Comparison of ENCODE assay signal across 16 cellular contexts in the genomic region with DNA sequence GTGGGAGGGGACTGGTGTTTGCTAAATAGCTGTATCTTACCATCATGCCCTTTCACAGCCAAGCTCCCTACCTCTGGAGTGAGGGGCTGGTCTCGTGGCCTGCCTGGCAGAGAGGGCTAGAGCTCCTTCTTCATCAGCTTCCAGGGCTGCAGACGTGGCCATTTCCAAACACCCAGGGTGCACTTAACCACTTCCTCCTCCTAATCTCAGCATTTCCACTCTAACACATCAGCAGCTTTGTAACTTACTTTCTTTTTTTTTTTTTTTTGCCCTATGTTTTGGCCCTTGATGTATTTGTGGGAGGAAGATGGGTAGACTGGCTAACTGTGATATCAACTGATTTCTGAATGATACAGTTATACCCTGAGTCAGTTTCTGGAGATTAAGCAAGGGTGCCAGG. TPM values are rescaled to one million over a fixed set of nuclear protein-coding genes. Genes with fewer than 3 reads are reported as not detected.
DNase-seq lines count a peak whose midpoint lies in the region; ATAC-seq and TF ChIP-seq lines count a peak whose summit lies in the region.
"Had no signal": no experiment of that assay in that cellular context is flagged by ENCODE, and none has a peak within 500 bp of the region (broad histone marks: within the 10 kb centered on the region; RNA-seq: fewer than 3 reads in every experiment).

No MANE protein-coding gene starts in this region.

- intact Hi-C loops in activated CD8-positive, alpha-beta T cell treated with anti-CD3 and anti-CD28 coated beads for 36 hours (cut with micrococcal nuclease), result no loop called here

- no peak overlapping the region for H2AFZ ChIP-seq in trophoblast cell (ENCODE audit: insufficient read depth, low read length, poor library complexity)

- peak; percentile 24 for ATAC-seq in activated CD8-positive, alpha-beta T cell treated with anti-CD3 and anti-CD28 coated beads for 36 hours
- no peak for ATAC-seq in HG03139 (IDR thresholded peaks at IDR 0.05; ENCODE audit: unreplicated experiment)
- ATAC-seq: activated T-cell treated with anti-CD3 and anti-CD28 coated beads, Interleukin-2, amount 50 U/mL, for 4 hours had no signal

- peaks cover 51 to 63% (median 60%) of the 10 kb centered on the region in 3 donors for H3K4me1 Mint-ChIP-seq in IgD-negative memory B cell
- H3K4me1 Mint-ChIP-seq in activated CD8-positive, alpha-beta T cell treated with anti-CD3 and anti-CD28 coated beads for 36 hours (ENCODE audit: low read depth), result peaks cover 13% of the 10 kb centered on the region

- H3K79me1 ChIP-seq in trophoblast cell (ENCODE audit: low read length), result no peaks in the 10 kb centered on the region

- TF ChIP-seq CTCF in activated CD8-positive, alpha-beta T cell treated with anti-CD3 and anti-CD28 coated beads for 36 hours (IDR thresholded peaks at IDR 0.05), result no peak

- POLR2A ChIA-PET in activated CD8-positive, alpha-beta T cell treated with anti-CD3 and anti-CD28 coated beads for 36 hours (lab: Charles Lee), result no interaction called here

- no peak overlapping the region for H2AK5ac ChIP-seq in trophoblast cell (ENCODE audit: low read length)

- whole genome bisulfite sequencing in trophoblast cell (ENCODE audit: extremely low coverage, insufficient coverage, insufficient read length), result no CpG with 5 or more reads among the region's 2 CpGs

- H4K12ac ChIP-seq in trophoblast cell (ENCODE audit: low read depth, low read length), result no peak overlapping the region

- H3K23ac ChIP-seq in trophoblast cell (ENCODE audit: low read length), result no peak overlapping the region

- peaks cover 1% of the 10 kb centered on the region for H3K79me2 ChIP-seq in trophoblast cell (ENCODE audit: control insufficient read depth, insufficient read depth, low read length, poor library complexity)

- H3K9ac ChIP-seq in BLaER1 (no peak overlapping the region), trophoblast cell (ENCODE audit: low read length) (no peak overlapping the region)

- H3K36me3 ChIP-seq in BLaER1 (peaks cover 71% of the 10 kb centered on the region), trophoblast cell (ENCODE audit: control insufficient read depth in 1 of 2, insufficient read depth in 2 of 2, low read length in 2 of 2) (peaks cover 0 to 7% of the 10 kb centered on the region in 2 experiments)
- H3K36me3 ChIP-seq: BE2C had no signal

- no peak overlapping the region for H3K18ac ChIP-seq in trophoblast cell (ENCODE audit: low read length)

- peaks cover 52% of the 10 kb centered on the region for H4K20me1 ChIP-seq in BLaER1

- no peak overlapping the region for H2BK5ac ChIP-seq in trophoblast cell (ENCODE audit: low read depth, low read length, poor library complexity)

- H3K27ac ChIP-seq in BLaER1 (peak overlapping the region; percentile 2; the same call in 1 of the 2 replicates), trophoblast cell (ENCODE audit: low read depth, low read length) (no peak overlapping the region)
- H3K27ac ChIP-seq: epithelial cell of prostate had no signal

- H3K9me3 Mint-ChIP-seq in IgD-negative memory B cell, result no peaks in the 10 kb centered on the region
- no peaks in the 10 kb centered on the region for H3K9me3 Mint-ChIP-seq in activated CD8-positive, alpha-beta T cell treated with anti-CD3 and anti-CD28 coated beads for 36 hours
- H3K9me3 Mint-ChIP-seq: activated T-cell treated with anti-CD3 and anti-CD28 coated beads, Interleukin-2, amount 50 U/mL, for 4 hours had no signal

- H2BK120ac ChIP-seq in trophoblast cell (ENCODE audit: insufficient read depth, low read length, poor library complexity), result no peak overlapping the region

- H3K4me1 ChIP-seq in BLaER1 (peaks cover 54% of the 10 kb centered on the region), trophoblast cell (ENCODE audit: control insufficient read depth in 1 of 2, insufficient read depth in 2 of 2, low read length in 2 of 2) (no peaks in the 10 kb centered on the region)
- H3K4me1 ChIP-seq: BE2C had no signal

- H3K27ac Mint-ChIP-seq in IgD-negative memory B cell, result peak overlapping the region in 1 of 3 donors; percentile 46
- no peak overlapping the region for H3K27ac Mint-ChIP-seq in activated CD8-positive, alpha-beta T cell treated with anti-CD3 and anti-CD28 coated beads for 36 hours

- H3K14ac ChIP-seq in trophoblast cell (ENCODE audit: low read length), result no peak overlapping the region

- CTCF ChIA-PET in activated CD8-positive, alpha-beta T cell treated with anti-CD3 and anti-CD28 coated beads for 36 hours (lab: Charles Lee), result no interaction called here

- no peak overlapping the region for H3K4ac ChIP-seq in trophoblast cell (ENCODE audit: low read depth, low read length)

- H3K4me3 Mint-ChIP-seq in IgD-negative memory B cell, result peak overlapping the region in 3 of 4 donors; percentile 21 to 86 (median 79)
- no peak overlapping the region for H3K4me3 Mint-ChIP-seq in activated CD8-positive, alpha-beta T cell treated with anti-CD3 and anti-CD28 coated beads for 36 hours
- H3K4me3 Mint-ChIP-seq: activated T-cell treated with anti-CD3 and anti-CD28 coated beads, Interleukin-2, amount 50 U/mL, for 4 hours had no signal

- peaks cover 2% of the 10 kb centered on the region for H3K36me3 Mint-ChIP-seq in IgD-negative memory B cell
- peaks cover 8% of the 10 kb centered on the region for H3K36me3 Mint-ChIP-seq in activated CD8-positive, alpha-beta T cell treated with anti-CD3 and anti-CD28 coated beads for 36 hours (ENCODE audit: low read depth)

- H3K27me3 Mint-ChIP-seq in IgD-negative memory B cell, result no peaks in the 10 kb centered on the region
- no peaks in the 10 kb centered on the region for H3K27me3 Mint-ChIP-seq in activated CD8-positive, alpha-beta T cell treated with anti-CD3 and anti-CD28 coated beads for 36 hours

- DNase-seq in activated CD8-positive, alpha-beta T cell treated with anti-CD3 and anti-CD28 coated beads for 36 hours, result peak; percentile 5
- DNase-seq in iris pigment epithelial cell (ENCODE audit: low read depth), result peak; percentile 23
- DNase-seq in NOMO-1 (lab: John Stamatoyannopoulos, UW; ENCODE audit: unreplicated experiment in 2 of 2), result no peak
- no peak for DNase-seq in trophoblast cell
- no peak for DNase-seq in GM19238 (ENCODE audit: insufficient read length, low spot score)
- DNase-seq: activated T-cell treated with anti-CD3 and anti-CD28 coated beads, Interleukin-2, amount 50 U/mL, for 4 hours; BE2C; DMS79 treated with DMSO at 0.1 percent for 48 hours; NCI-H1694 treated with DMSO at 0.1 percent for 48 hours; NCI-H446; small intestine; stimulated activated naive CD4-positive, alpha-beta T cell had no signal

- no peak overlapping the region for H4K91ac ChIP-seq in trophoblast cell (ENCODE audit: low read depth, low read length)

- H3K4me3 ChIP-seq in BLaER1 (no peak overlapping the region), trophoblast cell (ENCODE audit: low read depth, low read length) (no peak overlapping the region)

- no peaks in the 10 kb centered on the region for H3K27me3 ChIP-seq in BLaER1
- no peaks in the 10 kb centered on the region for H3K27me3 ChIP-seq in trophoblast cell (ENCODE audit: insufficient read depth, low read length)
- H3K27me3 ChIP-seq: BE2C had no signal

- no peak overlapping the region for H2BK12ac ChIP-seq in trophoblast cell (ENCODE audit: low read length)

- H4K8ac ChIP-seq in trophoblast cell (ENCODE audit: low read depth, low read length), result no peak overlapping the region

- H3K4me2 ChIP-seq in BLaER1 (peak overlapping the region; percentile 66), trophoblast cell (ENCODE audit: low read length) (no peak overlapping the region)

- H3K9me3 ChIP-seq in BLaER1, result no peaks in the 10 kb centered on the region
- no peaks in the 10 kb centered on the region for H3K9me3 ChIP-seq in trophoblast cell (ENCODE audit: insufficient read depth, low read depth, low read length)
- H3K9me3 ChIP-seq: BE2C had no signal

RNA-seq across cellular contexts. Expression of a gene that starts 27.4 kb away (rescaled TPM):
- not detected for polyA plus RNA-seq in IgD-negative memory B cell
- total RNA-seq in activated CD8-positive, alpha-beta T cell treated with anti-CD3 and anti-CD28 coated beads for 36 hours, result not detected
- 0.78 and 1.1 TPM in 2 replicates for polyA plus RNA-seq in trophoblast cell (2013)

Comparison
In these comparisons a context has a peak if more than half of its experiments do, and no peak if none do; other contexts are left out.
1. DNase-seq: peak in activated CD8-positive, alpha-beta T cell treated with anti-CD3 and anti-CD28 coated beads for 36 hours (single experiment) and iris pigment epithelial cell (single experiment); none in NOMO-1 (0 of 2), trophoblast cell (0 of 2) and GM19238 (single experiment).